In the genomic region with DNA sequence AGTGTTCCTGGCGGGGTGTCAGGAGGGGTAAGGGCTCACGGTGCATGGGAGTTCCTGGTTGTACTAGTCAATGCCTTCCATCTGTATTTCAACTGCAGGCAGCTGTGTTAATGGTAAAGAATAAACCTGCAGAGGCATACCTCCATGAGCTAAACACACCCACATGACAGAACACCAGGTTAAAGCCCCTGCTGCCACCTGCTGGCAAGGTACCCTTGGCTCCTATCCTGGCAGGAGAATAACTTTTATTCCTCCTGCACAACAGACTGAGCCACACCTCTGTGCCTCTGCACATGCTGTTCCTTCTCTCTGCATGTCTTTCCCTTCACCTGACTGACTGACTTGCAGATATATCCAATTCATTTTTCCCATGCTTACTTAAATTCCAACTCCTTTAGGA, we compare ENCODE assay signal across 8 cellular contexts. TPM values are rescaled to one million over a fixed set of nuclear protein-coding genes. Genes with fewer than 3 reads are reported as not detected.
DNase-seq lines count a peak whose midpoint lies in the region; ATAC-seq lines count a peak whose summit lies in the region.

No MANE protein-coding gene starts in this region.

- peak; percentile 58 for DNase-seq in activated CD4-positive, alpha-beta T cell treated with anti-CD3 and anti-CD28 coated beads for 36 hours
- DNase-seq in activated CD4-positive, alpha-beta T cell treated with anti-CD3 and anti-CD28 coated beads for 1 hour: no peak
- DNase-seq in RPMI8226: peak; percentile 28
- DNase-seq in central memory CD4-positive, alpha-beta T cell: peak; percentile 20
- peak; percentile 14 for DNase-seq in stimulated activated naive CD8-positive, alpha-beta T cell treated with anti-CD3 and anti-CD28 coated beads, Interleukin-15, Interleukin-2, amounts not matched to agents 100 U/mL and 50 U/mL, for 24 hours
- no peak for DNase-seq in NCI-H2107 treated with DMSO at 0.1 percent for 48 hours (lab: John Stamatoyannopoulos, UW; ENCODE audit: unreplicated experiment)
- no peak for DNase-seq in cerebellar cortex (ENCODE audit: low spot score)
- DNase-seq in HCEC 1CT: no peak

- CTCF ChIA-PET in activated CD4-positive, alpha-beta T cell treated with anti-CD3 and anti-CD28 coated beads for 36 hours (lab: Charles Lee): interaction anchor here (0.6 kb wide), 1 partner anchor 1760 kb away, joined by 3 read pairs; no protein-coding TSS in a partner anchor

- no peaks in the 10 kb centered on the region for H3K9me3 Mint-ChIP-seq in activated CD4-positive, alpha-beta T cell treated with anti-CD3 and anti-CD28 coated beads for 36 hours (ENCODE audit: low read depth)

- no peak overlapping the region for H3K4me3 Mint-ChIP-seq in activated CD4-positive, alpha-beta T cell treated with anti-CD3 and anti-CD28 coated beads for 36 hours

- no peak overlapping the region for H3K27ac Mint-ChIP-seq in activated CD4-positive, alpha-beta T cell treated with anti-CD3 and anti-CD28 coated beads for 36 hours

- H3K4me1 Mint-ChIP-seq in activated CD4-positive, alpha-beta T cell treated with anti-CD3 and anti-CD28 coated beads for 36 hours: no peaks in the 10 kb centered on the region

- peak; percentile 73 for ATAC-seq in activated CD4-positive, alpha-beta T cell treated with anti-CD3 and anti-CD28 coated beads for 36 hours
- ATAC-seq in stimulated activated naive CD8-positive, alpha-beta T cell treated with anti-CD3 and anti-CD28 coated beads, Interleukin-15, Interleukin-2, amounts not matched to agents 100 U/mL and 50 U/mL, for 24 hours: no peak

- no peaks in the 10 kb centered on the region for H3K27me3 Mint-ChIP-seq in activated CD4-positive, alpha-beta T cell treated with anti-CD3 and anti-CD28 coated beads for 36 hours

- POLR2A ChIA-PET in activated CD4-positive, alpha-beta T cell treated with anti-CD3 and anti-CD28 coated beads for 36 hours (lab: Charles Lee): no interaction called here

- H3K36me3 Mint-ChIP-seq in activated CD4-positive, alpha-beta T cell treated with anti-CD3 and anti-CD28 coated beads for 36 hours (ENCODE audit: low read depth): no peaks in the 10 kb centered on the region

- intact Hi-C loops in activated CD4-positive, alpha-beta T cell treated with anti-CD3 and anti-CD28 coated beads for 36 hours (cut with DNase I, micrococcal nuclease): loop anchor here in 1 of 2 experiments (5.0 to 10.0 kb wide), 3 partner anchors 145 to 542 kb away; no protein-coding TSS in a partner anchor

RNA-seq across cellular contexts. Expression of a gene that starts 11.1 kb away (rescaled TPM):
- not detected for total RNA-seq in activated CD4-positive, alpha-beta T cell treated with anti-CD3 and anti-CD28 coated beads for 36 hours

RNA-seq across cellular contexts. Expression of a gene that starts 20.6 kb away (rescaled TPM):
- total RNA-seq in activated CD4-positive, alpha-beta T cell treated with anti-CD3 and anti-CD28 coated beads for 36 hours: 10 to 100 TPM; 27.4 to 35.5 TPM

Comparison
In these comparisons a context has a peak if more than half of its experiments do, and no peak if none do; other contexts are left out.
1. DNase-seq: peak in activated CD4-positive, alpha-beta T cell treated with anti-CD3 and anti-CD28 coated beads for 36 hours (single experiment), RPMI8226 (single experiment), central memory CD4-positive, alpha-beta T cell (single experiment) and stimulated activated naive CD8-positive, alpha-beta T cell treated with anti-CD3 and anti-CD28 coated beads, Interleukin-15, Interleukin-2, amounts not matched to agents 100 U/mL and 50 U/mL, for 24 hours (single experiment); none in activated CD4-positive, alpha-beta T cell treated with anti-CD3 and anti-CD28 coated beads for 1 hour (single experiment), NCI-H2107 treated with DMSO at 0.1 percent for 48 hours (single experiment), cerebellar cortex (single experiment) and HCEC 1CT (single experiment).